Comparison of ENCODE assay signal across 1 cellular context in the genomic region with DNA sequence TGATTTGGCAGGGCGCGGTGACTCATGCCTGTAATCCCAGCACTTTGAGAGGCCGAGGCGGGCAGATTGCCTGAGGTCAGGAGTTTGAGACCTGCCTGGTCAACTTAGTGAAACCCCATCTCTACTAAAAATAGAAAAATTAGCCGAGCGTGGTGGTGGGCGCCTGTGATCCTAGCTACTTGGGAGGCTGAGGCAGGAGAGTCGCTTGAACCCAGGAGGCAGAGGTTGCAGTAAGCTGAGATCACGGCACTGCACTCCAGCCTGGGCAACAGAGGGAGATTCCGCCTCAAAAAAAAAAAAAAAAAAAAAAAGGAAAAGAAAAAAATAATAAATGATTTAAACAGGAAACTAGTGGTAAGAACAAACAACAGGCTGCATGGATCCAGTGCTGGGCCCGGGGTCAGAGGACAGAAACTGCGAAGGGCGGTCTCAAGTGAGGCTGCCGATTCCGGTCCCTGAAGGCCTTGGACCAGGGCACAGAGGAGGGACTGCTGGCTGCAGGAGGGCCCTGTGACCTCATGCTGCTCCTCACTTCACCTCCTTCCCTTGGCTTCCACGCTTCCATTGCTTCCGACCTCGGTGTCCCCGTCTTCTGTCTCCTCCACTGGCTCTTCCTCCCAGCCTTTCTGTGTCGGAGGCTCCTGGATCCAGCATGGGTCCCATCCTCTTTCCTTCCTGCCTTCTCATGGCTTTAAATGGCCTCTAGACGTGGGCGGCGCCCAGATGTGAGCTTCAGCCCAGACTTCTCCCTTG.
TF ChIP-seq lines count a peak whose summit lies in the region.

No MANE protein-coding gene starts in this region.

TF ChIP-seq in HepG2, 621 proteins besides CTCF, POLR2A, EP300 and RAD21 (continued from another document and continues in another):
- TF ChIP-seq, protein P1, sequence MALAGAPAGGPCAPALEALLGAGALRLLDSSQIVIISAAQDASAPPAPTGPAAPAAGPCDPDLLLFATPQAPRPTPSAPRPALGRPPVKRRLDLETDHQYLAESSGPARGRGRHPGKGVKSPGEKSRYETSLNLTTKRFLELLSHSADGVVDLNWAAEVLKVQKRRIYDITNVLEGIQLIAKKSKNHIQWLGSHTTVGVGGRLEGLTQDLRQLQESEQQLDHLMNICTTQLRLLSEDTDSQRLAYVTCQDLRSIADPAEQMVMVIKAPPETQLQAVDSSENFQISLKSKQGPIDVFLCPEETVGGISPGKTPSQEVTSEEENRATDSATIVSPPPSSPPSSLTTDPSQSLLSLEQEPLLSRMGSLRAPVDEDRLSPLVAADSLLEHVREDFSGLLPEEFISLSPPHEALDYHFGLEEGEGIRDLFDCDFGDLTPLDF (CRISPR knock-in tag; IDR thresholded peaks at IDR 0.05): no peak
- TF ChIP-seq ZNF333 (CRISPR knock-in tag; IDR thresholded peaks at IDR 0.05; ENCODE audit: borderline replicate concordance) (0 out of 2 replicates have a peak, but pooled peaks have one; percentile 53), NAIF1 (CRISPR knock-in tag; IDR thresholded peaks at IDR 0.05; ENCODE audit: borderline replicate concordance) (no peak), RARG (CRISPR knock-in tag; IDR thresholded peaks at IDR 0.05; ENCODE audit: low read depth) (no peak), ZNF331 (CRISPR knock-in tag; IDR thresholded peaks at IDR 0.05) (0 out of 2 replicates have a peak, but pooled peaks have one; percentile 45), HMG20B (CRISPR knock-in tag; conservative IDR thresholded peaks at IDR 0.05) (no peak), NFE2 (CRISPR knock-in tag; IDR thresholded peaks at IDR 0.05) (no peak), ARNTL (CRISPR knock-in tag; IDR thresholded peaks at IDR 0.05) (no peak), ZNF253 (CRISPR knock-in tag; IDR thresholded peaks at IDR 0.05; ENCODE audit: borderline replicate concordance) (no peak), ZNF747 (CRISPR knock-in tag; IDR thresholded peaks at IDR 0.05; ENCODE audit: borderline replicate concordance) (no peak), ZNF337 (CRISPR knock-in tag; IDR thresholded peaks at IDR 0.05; ENCODE audit: borderline replicate concordance, low read depth) (no peak), SNAPC2 (CRISPR knock-in tag; IDR thresholded peaks at IDR 0.05) (no peak), ARID2 (CRISPR knock-in tag; IDR thresholded peaks at IDR 0.05; ENCODE audit: borderline replicate concordance) (no peak), ZFP36L2 (CRISPR knock-in tag; IDR thresholded peaks at IDR 0.05) (no peak), DNMT3B (CRISPR knock-in tag; conservative IDR thresholded peaks at IDR 0.05) (no peak), IKZF4 (CRISPR knock-in tag; IDR thresholded peaks at IDR 0.05; ENCODE audit: borderline replicate concordance, low read depth, not compliant biosample characterization) (no peak), ZMYM3 (CRISPR knock-in tag; IDR thresholded peaks at IDR 0.05) (peak; percentile 79), CBX1 (IDR thresholded peaks at IDR 0.05; ENCODE audit: low read depth) (no peak), ZNF556 (CRISPR knock-in tag; IDR thresholded peaks at IDR 0.05; ENCODE audit: borderline replicate concordance) (no peak), PHF8 (CRISPR knock-in tag; IDR thresholded peaks at IDR 0.05) (no peak; the same call in 1 of the 2 replicates), ZNF501 (CRISPR knock-in tag; IDR thresholded peaks at IDR 0.05) (no peak; the same call in 1 of the 2 replicates), ZNF788 (CRISPR knock-in tag; IDR thresholded peaks at IDR 0.05; ENCODE audit: borderline replicate concordance) (no peak; the same call in 1 of the 2 replicates), TCF7 (IDR thresholded peaks at IDR 0.05; ENCODE audit: low read depth) (no peak), ZBTB38 (CRISPR knock-in tag; IDR thresholded peaks at IDR 0.05) (peak; percentile 77), ZNF329 (CRISPR knock-in tag; IDR thresholded peaks at IDR 0.05; ENCODE audit: low read depth) (no peak), ZBTB7B (CRISPR knock-in tag; IDR thresholded peaks at IDR 0.05) (0 out of 2 replicates have a peak, but pooled peaks have one; percentile 10), ZNF431 (CRISPR knock-in tag; IDR thresholded peaks at IDR 0.05; ENCODE audit: borderline replicate concordance, low read depth) (no peak), MTF2 (CRISPR knock-in tag; IDR thresholded peaks at IDR 0.05; ENCODE audit: borderline replicate concordance) (no peak), ZNF891 (CRISPR knock-in tag; IDR thresholded peaks at IDR 0.05) (no peak), ZBTB20 (CRISPR knock-in tag; IDR thresholded peaks at IDR 0.05; ENCODE audit: borderline replicate concordance, low read depth) (peak; percentile 26; the same call in 1 of the 2 replicates), NR3C1 (CRISPR knock-in tag; IDR thresholded peaks at IDR 0.05) (no peak)
- TF ChIP-seq, protein P2, sequence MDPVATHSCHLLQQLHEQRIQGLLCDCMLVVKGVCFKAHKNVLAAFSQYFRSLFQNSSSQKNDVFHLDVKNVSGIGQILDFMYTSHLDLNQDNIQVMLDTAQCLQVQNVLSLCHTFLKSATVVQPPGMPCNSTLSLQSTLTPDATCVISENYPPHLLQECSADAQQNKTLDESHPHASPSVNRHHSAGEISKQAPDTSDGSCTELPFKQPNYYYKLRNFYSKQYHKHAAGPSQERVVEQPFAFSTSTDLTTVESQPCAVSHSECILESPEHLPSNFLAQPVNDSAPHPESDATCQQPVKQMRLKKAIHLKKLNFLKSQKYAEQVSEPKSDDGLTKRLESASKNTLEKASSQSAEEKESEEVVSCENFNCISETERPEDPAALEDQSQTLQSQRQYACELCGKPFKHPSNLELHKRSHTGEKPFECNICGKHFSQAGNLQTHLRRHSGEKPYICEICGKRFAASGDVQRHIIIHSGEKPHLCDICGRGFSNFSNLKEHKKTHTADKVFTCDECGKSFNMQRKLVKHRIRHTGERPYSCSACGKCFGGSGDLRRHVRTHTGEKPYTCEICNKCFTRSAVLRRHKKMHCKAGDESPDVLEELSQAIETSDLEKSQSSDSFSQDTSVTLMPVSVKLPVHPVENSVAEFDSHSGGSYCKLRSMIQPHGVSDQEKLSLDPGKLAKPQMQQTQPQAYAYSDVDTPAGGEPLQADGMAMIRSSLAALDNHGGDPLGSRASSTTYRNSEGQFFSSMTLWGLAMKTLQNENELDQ (CRISPR knock-in tag; IDR thresholded peaks at IDR 0.05; ENCODE audit: borderline replicate concordance): no peak
- TF ChIP-seq, protein P3, sequence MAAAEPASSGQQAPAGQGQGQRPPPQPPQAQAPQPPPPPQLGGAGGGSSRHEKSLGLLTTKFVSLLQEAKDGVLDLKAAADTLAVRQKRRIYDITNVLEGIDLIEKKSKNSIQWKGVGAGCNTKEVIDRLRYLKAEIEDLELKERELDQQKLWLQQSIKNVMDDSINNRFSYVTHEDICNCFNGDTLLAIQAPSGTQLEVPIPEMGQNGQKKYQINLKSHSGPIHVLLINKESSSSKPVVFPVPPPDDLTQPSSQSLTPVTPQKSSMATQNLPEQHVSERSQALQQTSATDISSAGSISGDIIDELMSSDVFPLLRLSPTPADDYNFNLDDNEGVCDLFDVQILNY (CRISPR knock-in tag; conservative IDR thresholded peaks at IDR 0.05): no peak
- TF ChIP-seq, protein P4, sequence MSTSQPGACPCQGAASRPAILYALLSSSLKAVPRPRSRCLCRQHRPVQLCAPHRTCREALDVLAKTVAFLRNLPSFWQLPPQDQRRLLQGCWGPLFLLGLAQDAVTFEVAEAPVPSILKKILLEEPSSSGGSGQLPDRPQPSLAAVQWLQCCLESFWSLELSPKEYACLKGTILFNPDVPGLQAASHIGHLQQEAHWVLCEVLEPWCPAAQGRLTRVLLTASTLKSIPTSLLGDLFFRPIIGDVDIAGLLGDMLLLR (CRISPR knock-in tag; IDR thresholded peaks at IDR 0.05): no peak
- TF ChIP-seq, protein P5, sequence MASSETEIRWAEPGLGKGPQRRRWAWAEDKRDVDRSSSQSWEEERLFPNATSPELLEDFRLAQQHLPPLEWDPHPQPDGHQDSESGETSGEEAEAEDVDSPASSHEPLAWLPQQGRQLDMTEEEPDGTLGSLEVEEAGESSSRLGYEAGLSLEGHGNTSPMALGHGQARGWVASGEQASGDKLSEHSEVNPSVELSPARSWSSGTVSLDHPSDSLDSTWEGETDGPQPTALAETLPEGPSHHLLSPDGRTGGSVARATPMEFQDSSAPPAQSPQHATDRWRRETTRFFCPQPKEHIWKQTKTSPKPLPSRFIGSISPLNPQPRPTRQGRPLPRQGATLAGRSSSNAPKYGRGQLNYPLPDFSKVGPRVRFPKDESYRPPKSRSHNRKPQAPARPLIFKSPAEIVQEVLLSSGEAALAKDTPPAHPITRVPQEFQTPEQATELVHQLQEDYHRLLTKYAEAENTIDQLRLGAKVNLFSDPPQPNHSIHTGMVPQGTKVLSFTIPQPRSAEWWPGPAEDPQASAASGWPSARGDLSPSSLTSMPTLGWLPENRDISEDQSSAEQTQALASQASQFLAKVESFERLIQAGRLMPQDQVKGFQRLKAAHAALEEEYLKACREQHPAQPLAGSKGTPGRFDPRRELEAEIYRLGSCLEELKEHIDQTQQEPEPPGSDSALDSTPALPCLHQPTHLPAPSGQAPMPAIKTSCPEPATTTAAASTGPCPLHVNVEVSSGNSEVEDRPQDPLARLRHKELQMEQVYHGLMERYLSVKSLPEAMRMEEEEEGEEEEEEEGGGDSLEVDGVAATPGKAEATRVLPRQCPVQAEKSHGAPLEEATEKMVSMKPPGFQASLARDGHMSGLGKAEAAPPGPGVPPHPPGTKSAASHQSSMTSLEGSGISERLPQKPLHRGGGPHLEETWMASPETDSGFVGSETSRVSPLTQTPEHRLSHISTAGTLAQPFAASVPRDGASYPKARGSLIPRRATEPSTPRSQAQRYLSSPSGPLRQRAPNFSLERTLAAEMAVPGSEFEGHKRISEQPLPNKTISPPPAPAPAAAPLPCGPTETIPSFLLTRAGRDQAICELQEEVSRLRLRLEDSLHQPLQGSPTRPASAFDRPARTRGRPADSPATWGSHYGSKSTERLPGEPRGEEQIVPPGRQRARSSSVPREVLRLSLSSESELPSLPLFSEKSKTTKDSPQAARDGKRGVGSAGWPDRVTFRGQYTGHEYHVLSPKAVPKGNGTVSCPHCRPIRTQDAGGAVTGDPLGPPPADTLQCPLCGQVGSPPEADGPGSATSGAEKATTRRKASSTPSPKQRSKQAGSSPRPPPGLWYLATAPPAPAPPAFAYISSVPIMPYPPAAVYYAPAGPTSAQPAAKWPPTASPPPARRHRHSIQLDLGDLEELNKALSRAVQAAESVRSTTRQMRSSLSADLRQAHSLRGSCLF (CRISPR knock-in tag; IDR thresholded peaks at IDR 0.05; ENCODE audit: borderline replicate concordance): no peak
- TF ChIP-seq, protein P6, sequence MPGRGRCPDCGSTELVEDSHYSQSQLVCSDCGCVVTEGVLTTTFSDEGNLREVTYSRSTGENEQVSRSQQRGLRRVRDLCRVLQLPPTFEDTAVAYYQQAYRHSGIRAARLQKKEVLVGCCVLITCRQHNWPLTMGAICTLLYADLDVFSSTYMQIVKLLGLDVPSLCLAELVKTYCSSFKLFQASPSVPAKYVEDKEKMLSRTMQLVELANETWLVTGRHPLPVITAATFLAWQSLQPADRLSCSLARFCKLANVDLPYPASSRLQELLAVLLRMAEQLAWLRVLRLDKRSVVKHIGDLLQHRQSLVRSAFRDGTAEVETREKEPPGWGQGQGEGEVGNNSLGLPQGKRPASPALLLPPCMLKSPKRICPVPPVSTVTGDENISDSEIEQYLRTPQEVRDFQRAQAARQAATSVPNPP (CRISPR knock-in tag; IDR thresholded peaks at IDR 0.05): no peak
- TF ChIP-seq, protein P7, sequence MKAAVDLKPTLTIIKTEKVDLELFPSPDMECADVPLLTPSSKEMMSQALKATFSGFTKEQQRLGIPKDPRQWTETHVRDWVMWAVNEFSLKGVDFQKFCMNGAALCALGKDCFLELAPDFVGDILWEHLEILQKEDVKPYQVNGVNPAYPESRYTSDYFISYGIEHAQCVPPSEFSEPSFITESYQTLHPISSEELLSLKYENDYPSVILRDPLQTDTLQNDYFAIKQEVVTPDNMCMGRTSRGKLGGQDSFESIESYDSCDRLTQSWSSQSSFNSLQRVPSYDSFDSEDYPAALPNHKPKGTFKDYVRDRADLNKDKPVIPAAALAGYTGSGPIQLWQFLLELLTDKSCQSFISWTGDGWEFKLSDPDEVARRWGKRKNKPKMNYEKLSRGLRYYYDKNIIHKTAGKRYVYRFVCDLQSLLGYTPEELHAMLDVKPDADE (CRISPR knock-in tag; IDR thresholded peaks at IDR 0.05): no peak
- TF ChIP-seq, protein P8, sequence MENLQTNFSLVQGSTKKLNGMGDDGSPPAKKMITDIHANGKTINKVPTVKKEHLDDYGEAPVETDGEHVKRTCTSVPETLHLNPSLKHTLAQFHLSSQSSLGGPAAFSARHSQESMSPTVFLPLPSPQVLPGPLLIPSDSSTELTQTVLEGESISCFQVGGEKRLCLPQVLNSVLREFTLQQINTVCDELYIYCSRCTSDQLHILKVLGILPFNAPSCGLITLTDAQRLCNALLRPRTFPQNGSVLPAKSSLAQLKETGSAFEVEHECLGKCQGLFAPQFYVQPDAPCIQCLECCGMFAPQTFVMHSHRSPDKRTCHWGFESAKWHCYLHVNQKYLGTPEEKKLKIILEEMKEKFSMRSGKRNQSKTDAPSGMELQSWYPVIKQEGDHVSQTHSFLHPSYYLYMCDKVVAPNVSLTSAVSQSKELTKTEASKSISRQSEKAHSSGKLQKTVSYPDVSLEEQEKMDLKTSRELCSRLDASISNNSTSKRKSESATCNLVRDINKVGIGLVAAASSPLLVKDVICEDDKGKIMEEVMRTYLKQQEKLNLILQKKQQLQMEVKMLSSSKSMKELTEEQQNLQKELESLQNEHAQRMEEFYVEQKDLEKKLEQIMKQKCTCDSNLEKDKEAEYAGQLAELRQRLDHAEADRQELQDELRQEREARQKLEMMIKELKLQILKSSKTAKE (CRISPR knock-in tag; IDR thresholded peaks at IDR 0.05; ENCODE audit: borderline replicate concordance): no peak
- TF ChIP-seq, protein P9, sequence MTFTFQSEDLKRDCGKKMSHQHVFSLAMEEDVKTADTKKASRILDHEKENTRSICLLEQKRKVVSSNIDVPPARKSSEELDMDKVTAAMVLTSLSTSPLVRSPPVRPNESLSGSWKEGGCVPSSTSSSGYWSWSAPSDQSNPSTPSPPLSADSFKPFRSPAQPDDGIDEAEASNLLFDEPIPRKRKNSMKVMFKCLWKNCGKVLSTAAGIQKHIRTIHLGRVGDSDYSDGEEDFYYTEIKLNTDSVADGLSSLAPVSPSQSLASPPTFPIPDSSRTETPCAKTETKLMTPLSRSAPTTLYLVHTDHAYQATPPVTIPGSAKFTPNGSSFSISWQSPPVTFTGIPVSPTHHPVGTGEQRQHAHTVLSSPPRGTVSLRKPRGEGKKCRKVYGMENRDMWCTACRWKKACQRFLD (CRISPR knock-in tag; IDR thresholded peaks at IDR 0.05; ENCODE audit: borderline replicate concordance): no peak
- TF ChIP-seq, protein P10, sequence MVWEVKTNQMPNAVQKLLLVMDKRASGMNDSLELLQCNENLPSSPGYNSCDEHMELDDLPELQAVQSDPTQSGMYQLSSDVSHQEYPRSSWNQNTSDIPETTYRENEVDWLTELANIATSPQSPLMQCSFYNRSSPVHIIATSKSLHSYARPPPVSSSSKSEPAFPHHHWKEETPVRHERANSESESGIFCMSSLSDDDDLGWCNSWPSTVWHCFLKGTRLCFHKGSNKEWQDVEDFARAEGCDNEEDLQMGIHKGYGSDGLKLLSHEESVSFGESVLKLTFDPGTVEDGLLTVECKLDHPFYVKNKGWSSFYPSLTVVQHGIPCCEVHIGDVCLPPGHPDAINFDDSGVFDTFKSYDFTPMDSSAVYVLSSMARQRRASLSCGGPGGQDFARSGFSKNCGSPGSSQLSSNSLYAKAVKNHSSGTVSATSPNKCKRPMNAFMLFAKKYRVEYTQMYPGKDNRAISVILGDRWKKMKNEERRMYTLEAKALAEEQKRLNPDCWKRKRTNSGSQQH (CRISPR knock-in tag; IDR thresholded peaks at IDR 0.05; ENCODE audit: low read depth): no peak
